ENCODE assay signal across 8 cellular contexts in genomic region chr16:28821874-28822519, GRCh38. TPM values are rescaled to one million over a fixed set of nuclear protein-coding genes. Genes with fewer than 3 reads are reported as not detected.
A peak's percentile ranks its signal among the peaks of the same experiment; 100 is the strongest.
DNase-seq lines count a peak whose midpoint lies in the region; ATAC-seq lines count a peak whose summit lies in the region.

No MANE protein-coding gene starts in this region.

- peak; percentile 30 for DNase-seq in NCI-H82 (lab: John Stamatoyannopoulos, UW)
- DNase-seq in NCI-H82 treated with DMSO at 0.1 percent for 48 hours (lab: John Stamatoyannopoulos, UW; ENCODE audit: unreplicated experiment): no peak
- DNase-seq in activated CD4-positive, alpha-beta memory T cell treated with anti-CD3 and anti-CD28 coated beads for 36 hours: no peak
- DNase-seq in stimulated activated naive CD8-positive, alpha-beta T cell treated with anti-CD3 and anti-CD28 coated beads, Interleukin-15, amount 100 ng/mL, for 72 hours: no peak
- no peak for DNase-seq in NCI-H187 (lab: John Stamatoyannopoulos, UW)
- no peak for DNase-seq in GF-D8 (lab: John Stamatoyannopoulos, UW)
- no peak for DNase-seq in nucleus accumbens (lab: John Stamatoyannopoulos, UW)

- H3K4me3 Mint-ChIP-seq in activated CD4-positive, alpha-beta memory T cell treated with anti-CD3 and anti-CD28 coated beads for 36 hours: peak overlapping the region; percentile 94
- peak overlapping the region; percentile 97 to 99 for H3K4me3 Mint-ChIP-seq in stimulated activated naive CD8-positive, alpha-beta T cell treated with anti-CD3 and anti-CD28 coated beads, Interleukin-15, amount 100 ng/mL, for 72 hours

- no peak for ATAC-seq in stimulated activated naive CD8-positive, alpha-beta T cell treated with anti-CD3 and anti-CD28 coated beads, Interleukin-15, amount 100 ng/mL, for 72 hours

- peak overlapping the region; percentile 91 for H3K27ac Mint-ChIP-seq in activated CD4-positive, alpha-beta memory T cell treated with anti-CD3 and anti-CD28 coated beads for 36 hours
- peak overlapping the region; percentile 92 to 100 for H3K27ac Mint-ChIP-seq in stimulated activated naive CD8-positive, alpha-beta T cell treated with anti-CD3 and anti-CD28 coated beads, Interleukin-15, amount 100 ng/mL, for 72 hours

- H3K9me3 Mint-ChIP-seq in activated CD4-positive, alpha-beta memory T cell treated with anti-CD3 and anti-CD28 coated beads for 36 hours: no peaks in the 10 kb centered on the region
- no peaks in the 10 kb centered on the region for H3K9me3 Mint-ChIP-seq in stimulated activated naive CD8-positive, alpha-beta T cell treated with anti-CD3 and anti-CD28 coated beads, Interleukin-15, amount 100 ng/mL, for 72 hours

- CTCF ChIA-PET in activated CD4-positive, alpha-beta memory T cell treated with anti-CD3 and anti-CD28 coated beads for 36 hours (lab: Charles Lee): interaction anchor here (1.0 to 2.8 kb wide), 2 partner anchors 24 to 123 kb away, joined by 4 to 10 read pairs; partner anchors contain the start of gene TUFM

- intact Hi-C loops in activated CD4-positive, alpha-beta memory T cell treated with anti-CD3 and anti-CD28 coated beads for 36 hours (cut with micrococcal nuclease): loop anchor here (10.0 kb wide), 1 partner anchor 1003 kb away; the partner anchor contains the start of gene MVP

- POLR2A ChIA-PET in activated CD4-positive, alpha-beta memory T cell treated with anti-CD3 and anti-CD28 coated beads for 36 hours (lab: Charles Lee): interaction anchor here (0.5 to 3.6 kb wide), 16 partner anchors 9 to 328 kb away, joined by 3 to 37 read pairs (median 4); partner anchors contain the start of genes ATP2A1, RABEP2, SH2B1 and TUFM

- H3K4me3 ChIP-seq in iPS-11a (ENCODE audit: low read depth, low read length): peak overlapping the region; percentile 97

- H3K27me3 Mint-ChIP-seq in activated CD4-positive, alpha-beta memory T cell treated with anti-CD3 and anti-CD28 coated beads for 36 hours: no peaks in the 10 kb centered on the region
- H3K27me3 Mint-ChIP-seq in stimulated activated naive CD8-positive, alpha-beta T cell treated with anti-CD3 and anti-CD28 coated beads, Interleukin-15, amount 100 ng/mL, for 72 hours: no peaks in the 10 kb centered on the region

- peaks cover 39% of the 10 kb centered on the region for H3K4me1 Mint-ChIP-seq in activated CD4-positive, alpha-beta memory T cell treated with anti-CD3 and anti-CD28 coated beads for 36 hours (ENCODE audit: low read depth)
- peaks cover 63% of the 10 kb centered on the region for H3K4me1 Mint-ChIP-seq in stimulated activated naive CD8-positive, alpha-beta T cell treated with anti-CD3 and anti-CD28 coated beads, Interleukin-15, amount 100 ng/mL, for 72 hours

- H3K36me3 Mint-ChIP-seq in activated CD4-positive, alpha-beta memory T cell treated with anti-CD3 and anti-CD28 coated beads for 36 hours: peaks cover 38% of the 10 kb centered on the region

RNA-seq across cellular contexts. Expression of gene ATXN2L, which starts 0.8 kb away (rescaled TPM):
- 100 to 1,000 TPM; 260 to 277 TPM for total RNA-seq in activated CD4-positive, alpha-beta memory T cell treated with anti-CD3 and anti-CD28 coated beads for 36 hours

RNA-seq across cellular contexts. Expression of gene TUFM, which starts 24.2 kb away (rescaled TPM):
- 100 to 1,000 TPM; 221 TPM for total RNA-seq in activated CD4-positive, alpha-beta memory T cell treated with anti-CD3 and anti-CD28 coated beads for 36 hours

RNA-seq across cellular contexts. Expression of gene SH2B1, which starts 41.6 kb away (rescaled TPM):
- total RNA-seq in activated CD4-positive, alpha-beta memory T cell treated with anti-CD3 and anti-CD28 coated beads for 36 hours: 10 to 100 TPM; 32.3 to 34.9 TPM

RNA-seq across cellular contexts. Expression of gene ATP2A1, which starts 56.3 kb away (rescaled TPM):
- total RNA-seq in activated CD4-positive, alpha-beta memory T cell treated with anti-CD3 and anti-CD28 coated beads for 36 hours: 1 to 10 TPM; 3.3 to 3.8 TPM
